ENCODE assay signal across 1 cellular context in genomic region chr19:55319786-55320185, GRCh38.
TF ChIP-seq lines count a peak whose summit lies in the region.

No MANE protein-coding gene starts in this region.

TF ChIP-seq in SK-N-SH treated with all-trans-retinoic acid at 6 μM for 48 hours, 23 proteins besides CTCF, POLR2A, EP300 and RAD21 (continued from another document):
- TF ChIP-seq TSHZ2 (CRISPR knock-in tag; IDR thresholded peaks at IDR 0.05) (no peak), ZNF8 (CRISPR knock-in tag; IDR thresholded peaks at IDR 0.05) (no peak), OSR1 (CRISPR knock-in tag; IDR thresholded peaks at IDR 0.05) (no peak), ISL1 (CRISPR knock-in tag; IDR thresholded peaks at IDR 0.05) (no peak), ZNF565 (CRISPR knock-in tag; conservative IDR thresholded peaks at IDR 0.05; ENCODE audit: low read depth) (no peak), TOX (CRISPR knock-in tag; IDR thresholded peaks at IDR 0.05; ENCODE audit: borderline replicate concordance) (no peak), ZFP3 (CRISPR knock-in tag; IDR thresholded peaks at IDR 0.05) (no peak), TCF4 (CRISPR knock-in tag; IDR thresholded peaks at IDR 0.05; ENCODE audit: borderline replicate concordance) (no peak), PPARA (CRISPR knock-in tag; IDR thresholded peaks at IDR 0.05; ENCODE audit: borderline replicate concordance) (no peak), CSRNP3 (CRISPR knock-in tag; IDR thresholded peaks at IDR 0.05) (no peak)
